ENCODE assay signal across 2 cellular contexts in the genomic region with DNA sequence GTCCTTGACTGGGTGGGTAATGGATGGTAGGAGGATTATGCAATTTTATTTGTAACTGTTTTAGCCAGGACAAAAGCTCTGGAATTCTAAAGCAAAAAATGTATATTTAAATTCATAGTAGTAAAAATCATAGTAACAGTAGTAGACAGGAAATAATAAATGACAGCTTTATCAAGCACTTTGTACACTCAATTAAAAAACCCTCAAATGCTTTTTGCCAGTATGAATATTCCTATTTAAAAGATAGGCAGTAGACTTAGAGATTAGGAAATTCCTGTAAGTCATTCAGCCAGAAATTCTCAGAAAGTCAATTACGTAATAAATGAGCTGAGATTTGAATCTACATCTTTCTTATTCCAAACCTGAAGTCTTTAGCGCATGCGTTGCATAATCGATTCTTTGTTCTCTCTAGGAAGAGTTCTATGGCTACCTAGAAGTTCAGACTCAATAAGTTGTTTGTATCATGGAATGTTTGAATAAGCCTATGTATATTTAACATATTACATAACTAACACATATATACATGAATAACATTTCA.
TF ChIP-seq lines count a peak whose summit lies in the region.

No MANE protein-coding gene starts in this region.

TF ChIP-seq in SK-N-SH treated with all-trans-retinoic acid at 6 μM for 48 hours, 23 proteins besides CTCF, POLR2A, EP300 and RAD21 (continued from another document):
- TF ChIP-seq, protein P1, sequence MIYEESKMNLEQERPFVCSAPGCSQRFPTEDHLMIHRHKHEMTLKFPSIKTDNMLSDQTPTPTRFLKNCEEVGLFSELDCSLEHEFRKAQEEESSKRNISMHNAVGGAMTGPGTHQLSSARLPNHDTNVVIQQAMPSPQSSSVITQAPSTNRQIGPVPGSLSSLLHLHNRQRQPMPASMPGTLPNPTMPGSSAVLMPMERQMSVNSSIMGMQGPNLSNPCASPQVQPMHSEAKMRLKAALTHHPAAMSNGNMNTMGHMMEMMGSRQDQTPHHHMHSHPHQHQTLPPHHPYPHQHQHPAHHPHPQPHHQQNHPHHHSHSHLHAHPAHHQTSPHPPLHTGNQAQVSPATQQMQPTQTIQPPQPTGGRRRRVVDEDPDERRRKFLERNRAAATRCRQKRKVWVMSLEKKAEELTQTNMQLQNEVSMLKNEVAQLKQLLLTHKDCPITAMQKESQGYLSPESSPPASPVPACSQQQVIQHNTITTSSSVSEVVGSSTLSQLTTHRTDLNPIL (CRISPR knock-in tag; IDR thresholded peaks at IDR 0.05; ENCODE audit: low read depth) = no peak

TF ChIP-seq in SK-N-SH, 30 proteins besides CTCF, POLR2A, EP300 and RAD21 (continued from another document):
- TF ChIP-seq, protein P2, sequence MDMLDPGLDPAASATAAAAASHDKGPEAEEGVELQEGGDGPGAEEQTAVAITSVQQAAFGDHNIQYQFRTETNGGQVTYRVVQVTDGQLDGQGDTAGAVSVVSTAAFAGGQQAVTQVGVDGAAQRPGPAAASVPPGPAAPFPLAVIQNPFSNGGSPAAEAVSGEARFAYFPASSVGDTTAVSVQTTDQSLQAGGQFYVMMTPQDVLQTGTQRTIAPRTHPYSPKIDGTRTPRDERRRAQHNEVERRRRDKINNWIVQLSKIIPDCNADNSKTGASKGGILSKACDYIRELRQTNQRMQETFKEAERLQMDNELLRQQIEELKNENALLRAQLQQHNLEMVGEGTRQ (IDR thresholded peaks at IDR 0.05; ENCODE audit: borderline replicate concordance, low read depth, low read length) = no peak
- TF ChIP-seq TAF1 (IDR thresholded peaks at IDR 0.05; ENCODE audit: borderline replicate concordance, low read depth, low read length) (no peak), NRF1 (IDR thresholded peaks at IDR 0.05; ENCODE audit: low read depth, low read length) (no peak), RFX5 (IDR thresholded peaks at IDR 0.05; ENCODE audit: low read length) (no peak)
- TF ChIP-seq, protein P3, sequence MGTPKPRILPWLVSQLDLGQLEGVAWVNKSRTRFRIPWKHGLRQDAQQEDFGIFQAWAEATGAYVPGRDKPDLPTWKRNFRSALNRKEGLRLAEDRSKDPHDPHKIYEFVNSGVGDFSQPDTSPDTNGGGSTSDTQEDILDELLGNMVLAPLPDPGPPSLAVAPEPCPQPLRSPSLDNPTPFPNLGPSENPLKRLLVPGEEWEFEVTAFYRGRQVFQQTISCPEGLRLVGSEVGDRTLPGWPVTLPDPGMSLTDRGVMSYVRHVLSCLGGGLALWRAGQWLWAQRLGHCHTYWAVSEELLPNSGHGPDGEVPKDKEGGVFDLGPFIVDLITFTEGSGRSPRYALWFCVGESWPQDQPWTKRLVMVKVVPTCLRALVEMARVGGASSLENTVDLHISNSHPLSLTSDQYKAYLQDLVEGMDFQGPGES (IDR thresholded peaks at IDR 0.05; ENCODE audit: low read depth, low read length) = no peak
- TF ChIP-seq, protein P4, sequence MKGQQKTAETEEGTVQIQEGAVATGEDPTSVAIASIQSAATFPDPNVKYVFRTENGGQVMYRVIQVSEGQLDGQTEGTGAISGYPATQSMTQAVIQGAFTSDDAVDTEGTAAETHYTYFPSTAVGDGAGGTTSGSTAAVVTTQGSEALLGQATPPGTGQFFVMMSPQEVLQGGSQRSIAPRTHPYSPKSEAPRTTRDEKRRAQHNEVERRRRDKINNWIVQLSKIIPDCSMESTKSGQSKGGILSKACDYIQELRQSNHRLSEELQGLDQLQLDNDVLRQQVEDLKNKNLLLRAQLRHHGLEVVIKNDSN (IDR thresholded peaks at IDR 0.05; ENCODE audit: borderline replicate concordance, low read depth) = no peak
